ENCODE assay signal across 8 cellular contexts in the genomic region with DNA sequence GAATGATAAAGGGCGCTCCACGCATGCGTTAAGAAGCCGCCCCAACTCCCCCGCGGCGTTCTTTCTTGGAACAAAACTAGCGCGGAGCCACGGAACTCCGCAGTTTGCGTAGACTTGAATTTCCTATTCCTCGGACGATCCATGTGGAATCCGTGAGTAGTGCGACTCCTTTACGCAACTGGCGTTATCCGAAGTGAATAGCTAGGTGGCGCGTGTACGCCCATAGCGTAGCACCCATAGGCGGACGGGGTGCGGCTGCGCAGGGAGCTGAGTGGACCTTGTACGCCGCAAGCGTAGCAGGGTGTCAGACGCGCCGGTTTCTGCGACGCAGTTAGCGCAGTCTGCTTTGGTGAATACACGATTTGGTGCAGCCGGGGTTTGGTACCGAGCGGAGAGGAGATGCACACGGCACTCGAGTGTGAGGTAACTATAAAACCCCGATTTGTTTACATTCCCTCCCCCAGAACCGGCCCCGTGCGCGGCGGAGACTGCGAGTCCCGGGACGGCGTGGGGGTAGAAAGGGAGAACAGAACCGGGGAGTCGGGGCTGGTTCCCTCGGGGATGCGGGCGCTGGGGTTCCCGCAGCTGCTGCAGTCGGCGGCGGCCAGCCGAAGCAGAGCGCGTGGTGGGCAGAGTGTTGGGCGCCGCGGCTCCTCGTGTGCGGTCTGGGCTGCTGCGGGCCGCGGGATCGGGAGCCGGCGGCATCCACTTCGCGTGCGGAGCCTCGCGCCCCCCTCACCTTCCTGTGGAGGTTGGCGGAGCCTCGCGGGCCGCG. TPM values are rescaled to one million over a fixed set of nuclear protein-coding genes. Genes with fewer than 3 reads are reported as not detected.
DNase-seq lines count a peak whose midpoint lies in the region; ATAC-seq and TF ChIP-seq lines count a peak whose summit lies in the region.

SLC39A10 (plus strand) TSS at position 368 of the 775 bp plus-strand sequence. CDS start 22,817 bp downstream, outside the sequence.

- ATAC-seq in GM19324 (IDR thresholded peaks at IDR 0.05; ENCODE audit: low FRiP score, unreplicated experiment) (peak; percentile 77), HG03469 (IDR thresholded peaks at IDR 0.05; ENCODE audit: unreplicated experiment) (peak; percentile 62)

- H3K4me1 Mint-ChIP-seq in activated CD4-positive, alpha-beta T cell treated with anti-CD3 and anti-CD28 coated beads, Interleukin-2, amount 10 ng/mL, durations not matched to agents 24 days and 14 days = peaks cover 20% of the 10 kb centered on the region

- H3K36me3 ChIP-seq in BJ (ENCODE audit: control insufficient read depth, insufficient read depth, low read length) (no peaks in the 10 kb centered on the region), colonic mucosa (no peaks in the 10 kb centered on the region)

- H3K9me3 ChIP-seq in colonic mucosa = no peaks in the 10 kb centered on the region

- peak within 1 kb of the TSS; percentile 79 for H3K4me3 ChIP-seq in BJ (ENCODE audit: low read depth, low read length)
- peak within 1 kb of the TSS; percentile 94 for H3K4me3 ChIP-seq in colonic mucosa

- intact Hi-C loops in activated CD4-positive, alpha-beta T cell treated with anti-CD3 and anti-CD28 coated beads, Interleukin-2, amount 10 ng/mL, durations not matched to agents 24 days and 14 days (cut with micrococcal nuclease) = loop anchor here (1.0 to 10.0 kb wide), 8 partner anchors 45 to 678 kb away; partner anchors contain the start of gene STK17B
- intact Hi-C loops in colonic mucosa (cut with DNase I) = loop anchor here (5.0 kb wide), 1 partner anchor 410 kb away; the partner anchor contains the start of gene DNAH7

- peak within 1 kb of the TSS; percentile 87 to 89 for H3K9ac ChIP-seq in colonic mucosa (ENCODE audit: low read depth in 2 of 2, low read length in 2 of 2)

- H3K27ac Mint-ChIP-seq in activated CD4-positive, alpha-beta T cell treated with anti-CD3 and anti-CD28 coated beads, Interleukin-2, amount 10 ng/mL, durations not matched to agents 24 days and 14 days = peak within 1 kb of the TSS; percentile 97

- CTCF ChIA-PET in BJ (lab: Yijun Ruan, JAX) = interaction anchor here (1.0 to 1.2 kb wide), 3 partner anchors 123 to 337 kb away, joined by 3 read pairs; no protein-coding TSS in a partner anchor

- peak within 1 kb of the TSS; percentile 99 for H3K27ac ChIP-seq in colonic mucosa

- H3K9me3 Mint-ChIP-seq in activated CD4-positive, alpha-beta T cell treated with anti-CD3 and anti-CD28 coated beads, Interleukin-2, amount 10 ng/mL, durations not matched to agents 24 days and 14 days = no peaks in the 10 kb centered on the region

- H3K4me1 ChIP-seq in colonic mucosa = peaks cover 6% of the 10 kb centered on the region

- no peaks in the 10 kb centered on the region for H3K27me3 Mint-ChIP-seq in activated CD4-positive, alpha-beta T cell treated with anti-CD3 and anti-CD28 coated beads, Interleukin-2, amount 10 ng/mL, durations not matched to agents 24 days and 14 days

- TF ChIP-seq CTCF in BJ (IDR thresholded peaks at IDR 0.05; ENCODE audit: insufficient read depth, low read depth, low read length) (no peak), colonic mucosa (IDR thresholded peaks at IDR 0.05) (no peak)

- DNase-seq in BJ (ENCODE audit: low read depth) (peak; percentile 92), NCI-H526 treated with DMSO at 0.1 percent for 48 hours (lab: John Stamatoyannopoulos, UW) (peak; percentile 95), colonic mucosa (peak; percentile 98), kidney tubule cell (ENCODE audit: low spot score) (peak; percentile 97)
- DNase-seq in activated CD4-positive, alpha-beta T cell treated with anti-CD3 and anti-CD28 coated beads, Interleukin-2, amount 10 ng/mL, durations not matched to agents 24 days and 14 days = peak; percentile 100
- peak; percentile 90 to 98 (median 94) for DNase-seq in stimulated activated CD4-positive, alpha-beta T cell treated with anti-CD3 and anti-CD28 coated beads, Interleukin-1b, Interleukin-23, amount 100 ng/mL, for 24 hours (ENCODE audit: low read depth in 4 of 4, low spot score in 1 of 4)

- no peaks in the 10 kb centered on the region for H3K27me3 ChIP-seq in BJ (ENCODE audit: control insufficient read depth, insufficient read depth, low read length)
- H3K27me3 ChIP-seq in colonic mucosa = no peaks in the 10 kb centered on the region

- H3K36me3 Mint-ChIP-seq in activated CD4-positive, alpha-beta T cell treated with anti-CD3 and anti-CD28 coated beads, Interleukin-2, amount 10 ng/mL, durations not matched to agents 24 days and 14 days (ENCODE audit: low read depth) = peaks cover 29% of the 10 kb centered on the region

- POLR2A ChIA-PET in BJ (lab: Charles Lee) = interaction anchor here (0.6 to 1.3 kb wide), 9 partner anchors 43 to 158 kb away, joined by 3 to 13 read pairs (median 4); no protein-coding TSS in a partner anchor

- peak within 1 kb of the TSS; percentile 86 for H3K4me3 Mint-ChIP-seq in activated CD4-positive, alpha-beta T cell treated with anti-CD3 and anti-CD28 coated beads, Interleukin-2, amount 10 ng/mL, durations not matched to agents 24 days and 14 days

RNA-seq across cellular contexts. Expression of gene SLC39A10, which starts in this region (rescaled TPM):
- polyA plus RNA-seq in BJ (2011; rRNA removed) = 13.7 and 25.7 TPM in 2 replicates
- polyA minus RNA-seq in BJ (2011; rRNA and poly(A)+ RNA removed) = 26.8 and 29.7 TPM in 2 replicates
- total RNA-seq in activated CD4-positive, alpha-beta T cell treated with anti-CD3 and anti-CD28 coated beads, Interleukin-2, amount 10 ng/mL, durations not matched to agents 24 days and 14 days = 33.4 and 37.1 TPM in 2 replicates
- total RNA-seq in colonic mucosa = 10 to 100 TPM; 12.8 to 16.5 TPM

Comparison
In these comparisons a context has a peak if more than half of its experiments do, and no peak if none do; other contexts are left out.
1. Peak in every context shown above with its lines: DNase-seq, ATAC-seq, H3K4me3 ChIP-seq and H3K27ac ChIP-seq.